27 cellular contexts compared by ENCODE assay signal in the genomic region with DNA sequence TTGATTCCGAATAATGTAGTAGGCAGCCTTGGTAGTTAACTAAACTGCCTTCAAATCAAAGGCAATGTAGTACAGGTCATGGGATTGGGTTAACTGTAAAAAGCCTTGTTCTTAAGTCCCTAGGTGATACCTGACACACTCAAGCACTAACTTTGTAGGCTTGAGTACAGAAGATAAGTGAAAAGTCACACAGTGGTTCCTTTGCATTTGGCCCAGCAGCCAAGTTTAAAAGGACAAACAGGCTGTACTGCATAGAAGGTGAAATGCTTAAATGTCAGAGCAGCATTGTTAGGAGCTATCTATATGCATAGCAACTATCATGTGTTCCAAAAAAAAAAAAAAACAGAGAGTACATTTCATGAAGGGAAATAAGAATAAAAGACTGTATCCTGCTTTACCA.
"Had no signal": no experiment of that assay in that cellular context is flagged by ENCODE, and none has a peak within 500 bp of the region (broad histone marks: within the 10 kb centered on the region; RNA-seq: fewer than 3 reads in every experiment).

No MANE protein-coding gene starts in this region.

- H3K9me3 ChIP-seq: neutrophil, pancreas, prostate gland, right lobe of liver, sigmoid colon, suprapubic skin, testis, tibial artery, transverse colon, upper lobe of right lung, uterus had no signal

- ATAC-seq: naive thymus-derived CD8-positive, alpha-beta T cell; natural killer cell treated with Interleukin-12 subunit alpha and Interleukin-12 subunit beta and Interleukin-15 and Interleukin-18, amount 100 ng/mL, for 72 hours; pancreas; right lobe of liver; stimulated activated effector memory CD8-positive, alpha-beta T cell treated with anti-CD3 and anti-CD28 coated beads, Interleukin-12 subunit alpha, Interleukin-12 subunit beta, amount 100 ng/mL, for 72 hours; stimulated activated naive B cell treated with anti-CD40 and anti-IgM and Interleukin-4, amounts not matched to agents 10 μg/mL and 1 μg/mL and 100 μg/mL, for 72 hours; stimulated activated naive CD8-positive, alpha-beta T cell treated with anti-CD3 and anti-CD28 coated beads, Interleukin-15, amount 100 ng/mL, for 72 hours; stimulated activated naive CD8-positive, alpha-beta T cell treated with anti-CD3 and anti-CD28 coated beads, Interleukin-15, Interleukin-2, amounts not matched to agents 100 U/mL and 50 U/mL, for 24 hours; upper lobe of right lung had no signal

- H3K4me1 ChIP-seq: pancreas, prostate gland, right lobe of liver, sigmoid colon, suprapubic skin, testis, tibial artery, transverse colon, upper lobe of right lung, uterus had no signal

- DNase-seq: naive thymus-derived CD8-positive, alpha-beta T cell; nephron progenitor cell; nucleus accumbens; pancreas; retina; right cardiac atrium; right lobe of liver; sigmoid colon; small intestine; stimulated activated CD4-positive, alpha-beta T cell treated with anti-CD3 and anti-CD28 coated beads, Interleukin-15, amount 100 ng/mL, for 24 hours; stimulated activated CD4-positive, alpha-beta T cell treated with anti-CD3 and anti-CD28 coated beads, Interleukin-2, amount 100 ng/mL, for 24 hours; stimulated activated CD4-positive, alpha-beta T cell treated with anti-CD3 and anti-CD28 coated beads, Interleukin-2, amount 100 ng/mL, for 48 hours; stimulated activated CD4-positive, alpha-beta T cell treated with anti-CD3 and anti-CD28 coated beads, Interleukin-4, amount 100 ng/mL, for 24 hours; stimulated activated naive B cell treated with anti-CD40 and anti-IgM and Interleukin-4, amounts not matched to agents 10 μg/mL and 1 μg/mL and 100 μg/mL, for 72 hours; stimulated activated naive CD8-positive, alpha-beta T cell treated with anti-CD3 and anti-CD28 coated beads, Interleukin-15, amount 100 ng/mL, for 72 hours; stimulated activated naive CD8-positive, alpha-beta T cell treated with anti-CD3 and anti-CD28 coated beads, Interleukin-15, Interleukin-2, amounts not matched to agents 100 U/mL and 50 U/mL, for 24 hours; substantia nigra; testis; tibial artery; transverse colon; upper lobe of right lung; uterus had no signal

- H3K27ac ChIP-seq: neutrophil, pancreas, prostate gland, right lobe of liver, sigmoid colon, suprapubic skin, testis, tibial artery, transverse colon, upper lobe of right lung, uterus had no signal

- H3K4me3 ChIP-seq: pancreas, prostate gland, right lobe of liver, sigmoid colon, suprapubic skin, testis, tibial artery, transverse colon, upper lobe of right lung, uterus had no signal

- H3K36me3 ChIP-seq: neutrophil, pancreas, prostate gland, right lobe of liver, sigmoid colon, suprapubic skin, tibial artery, transverse colon, upper lobe of right lung, uterus had no signal

- H3K27me3 ChIP-seq: neutrophil, pancreas, right lobe of liver, sigmoid colon, suprapubic skin, testis, tibial artery, transverse colon, upper lobe of right lung, uterus had no signal
